8 cellular contexts compared by ENCODE assay signal in genomic region chr12:131860472-131861260, GRCh38. TPM values are rescaled to one million over a fixed set of nuclear protein-coding genes. Genes with fewer than 3 reads are reported as not detected.
DNase-seq lines count a peak whose midpoint lies in the region; ATAC-seq, FAIRE-seq and TF ChIP-seq lines count a peak whose summit lies in the region.

No MANE protein-coding gene starts in this region.

- H3K9me3 ChIP-seq in astrocyte (ENCODE audit: insufficient read depth, low read depth, low read length), result no peaks in the 10 kb centered on the region
- H3K9me3 ChIP-seq in iPS-18a (ENCODE audit: control insufficient read depth, low read depth, low read length), result no peaks in the 10 kb centered on the region
- no peaks in the 10 kb centered on the region for H3K9me3 ChIP-seq in suprapubic skin

- no peak for ATAC-seq in GM21360 (IDR thresholded peaks at IDR 0.05; ENCODE audit: unreplicated experiment)
- ATAC-seq in GM18861 (IDR thresholded peaks at IDR 0.05; ENCODE audit: unreplicated experiment), result no peak

- H3K9me3 Mint-ChIP-seq in astrocyte (ENCODE audit: unreplicated experiment), result no peaks in the 10 kb centered on the region

- H3K4me2 ChIP-seq in astrocyte (ENCODE audit: low read length), result peak overlapping the region; percentile 79

- H3K36me3 ChIP-seq in astrocyte (ENCODE audit: insufficient read depth, low read length) (no peaks in the 10 kb centered on the region), iPS-18a (ENCODE audit: control insufficient read depth, low read depth, low read length) (no peaks in the 10 kb centered on the region), suprapubic skin (no peaks in the 10 kb centered on the region)

- DNase-seq in GM12892 (ENCODE audit: insufficient read length), result peak; percentile 33
- peak; percentile 67 for DNase-seq in NCI-H2107 (lab: John Stamatoyannopoulos, UW)
- peak; percentile 23 for DNase-seq in astrocyte (ENCODE audit: low read depth)
- peak in 1 of 2 donors; percentile 79 for DNase-seq in suprapubic skin (ENCODE audit: low spot score in 2 of 2)
- DNase-seq in caudate nucleus (lab: John Stamatoyannopoulos, UW), result no peak

- TF ChIP-seq EP300 in suprapubic skin (IDR thresholded peaks at IDR 0.05), result no peak

- TF ChIP-seq POLR2A in GM12892 (IDR thresholded peaks at IDR 0.05; ENCODE audit: low read depth, low read length) (no peak), suprapubic skin (IDR thresholded peaks at IDR 0.05) (no peak)

- H3K27ac ChIP-seq in astrocyte (ENCODE audit: low read depth, low read length), result no peak overlapping the region
- peak overlapping the region; percentile 39 for H3K27ac ChIP-seq in iPS-18a (ENCODE audit: low read length)
- H3K27ac ChIP-seq in suprapubic skin, result peak overlapping the region; percentile 2
- no peak overlapping the region for H3K27ac ChIP-seq in caudate nucleus (ENCODE audit: low read depth, low read length)

- peak overlapping the region; percentile 70 for H2AFZ ChIP-seq in astrocyte (ENCODE audit: low read depth, low read length)

- H3K79me2 ChIP-seq in astrocyte (ENCODE audit: insufficient read depth, low read length), result no peaks in the 10 kb centered on the region

- H3K9ac ChIP-seq in astrocyte (ENCODE audit: low read length) (peak overlapping the region; percentile 37), iPS-18a (ENCODE audit: low read length) (peak overlapping the region; percentile 49)

- H3K4me3 Mint-ChIP-seq in astrocyte (ENCODE audit: unreplicated experiment), result no peak overlapping the region

- FAIRE-seq in GM12892 (lab: Jason Lieb, UNC), result no peak
- no peak for FAIRE-seq in astrocyte (lab: Jason Lieb, UNC)

- H4K20me1 ChIP-seq in astrocyte (ENCODE audit: insufficient read depth, low read length), result no peaks in the 10 kb centered on the region

- peaks cover 14% of the 10 kb centered on the region for H3K27me3 Mint-ChIP-seq in astrocyte (ENCODE audit: low read depth, unreplicated experiment)

- H3K27ac Mint-ChIP-seq in astrocyte (ENCODE audit: unreplicated experiment), result peak overlapping the region; percentile 98

- peaks cover 26% of the 10 kb centered on the region for H3K4me1 Mint-ChIP-seq in astrocyte (ENCODE audit: low read depth, unreplicated experiment)

- TF ChIP-seq CTCF in astrocyte (IDR thresholded peaks at IDR 0.05; ENCODE audit: insufficient read depth, low read depth, low read length) (no peak), suprapubic skin (IDR thresholded peaks at IDR 0.05) (no peak)

- peaks cover 19% of the 10 kb centered on the region for H3K4me1 ChIP-seq in astrocyte (ENCODE audit: insufficient read depth, low read length)
- peaks cover 11% of the 10 kb centered on the region for H3K4me1 ChIP-seq in iPS-18a (ENCODE audit: control insufficient read depth, low read depth, low read length)
- H3K4me1 ChIP-seq in suprapubic skin, result peaks cover 28% of the 10 kb centered on the region

- 17% methylated on average over 14 of the region's 22 CpGs for WGBS in suprapubic skin

- H3K36me3 Mint-ChIP-seq in astrocyte (ENCODE audit: low read depth, unreplicated experiment), result no peaks in the 10 kb centered on the region

- no peaks in the 10 kb centered on the region for H3K27me3 ChIP-seq in astrocyte (ENCODE audit: insufficient read depth, low read length)
- H3K27me3 ChIP-seq in iPS-18a (ENCODE audit: control insufficient read depth, insufficient read depth, low read length), result peaks cover 13% of the 10 kb centered on the region
- H3K27me3 ChIP-seq in suprapubic skin, result peaks cover 4% of the 10 kb centered on the region

- H3K4me3 ChIP-seq in astrocyte (ENCODE audit: insufficient read depth, low read depth, low read length) (peak overlapping the region; percentile 29), iPS-18a (ENCODE audit: low read length) (no peak overlapping the region), suprapubic skin (peak overlapping the region; percentile 1)

RNA-seq across cellular contexts. Expression of gene MMP17, which starts 32.5 kb away (rescaled TPM):
- not detected for polyA plus RNA-seq in GM12892 (2012; ENCODE audit: missing spikeins)
- total RNA-seq in astrocyte (5.6 and 8.4 TPM in 2 replicates), suprapubic skin (10 to 100 TPM in 1 of 4 donors, 1 to 10 TPM in 3; 3.0 to 10.1 (median 5.6) TPM)

RNA-seq across cellular contexts. Expression of gene ULK1, which starts 33.8 kb away (rescaled TPM):
- 4.1 TPM for polyA plus RNA-seq in GM12892 (2012; ENCODE audit: missing spikeins)
- 51.7 and 51.8 TPM in 2 replicates for total RNA-seq in astrocyte
- total RNA-seq in suprapubic skin, result 100 to 1,000 TPM in 1 of 4 donors, 10 to 100 TPM in 3; 37.0 to 102 (median 65.7) TPM

Comparison
In these comparisons a context has a peak if more than half of its experiments do, and no peak if none do; other contexts are left out.
1. DNase-seq: peak in GM12892 (single experiment), NCI-H2107 (single experiment) and astrocyte (single experiment); none in caudate nucleus (0 of 61).
2. H3K27ac ChIP-seq: peak in iPS-18a (single experiment) and suprapubic skin (single experiment); none in astrocyte (single experiment) and caudate nucleus (single experiment).